Comparison of ENCODE assay signal across 8 cellular contexts in the genomic region with DNA sequence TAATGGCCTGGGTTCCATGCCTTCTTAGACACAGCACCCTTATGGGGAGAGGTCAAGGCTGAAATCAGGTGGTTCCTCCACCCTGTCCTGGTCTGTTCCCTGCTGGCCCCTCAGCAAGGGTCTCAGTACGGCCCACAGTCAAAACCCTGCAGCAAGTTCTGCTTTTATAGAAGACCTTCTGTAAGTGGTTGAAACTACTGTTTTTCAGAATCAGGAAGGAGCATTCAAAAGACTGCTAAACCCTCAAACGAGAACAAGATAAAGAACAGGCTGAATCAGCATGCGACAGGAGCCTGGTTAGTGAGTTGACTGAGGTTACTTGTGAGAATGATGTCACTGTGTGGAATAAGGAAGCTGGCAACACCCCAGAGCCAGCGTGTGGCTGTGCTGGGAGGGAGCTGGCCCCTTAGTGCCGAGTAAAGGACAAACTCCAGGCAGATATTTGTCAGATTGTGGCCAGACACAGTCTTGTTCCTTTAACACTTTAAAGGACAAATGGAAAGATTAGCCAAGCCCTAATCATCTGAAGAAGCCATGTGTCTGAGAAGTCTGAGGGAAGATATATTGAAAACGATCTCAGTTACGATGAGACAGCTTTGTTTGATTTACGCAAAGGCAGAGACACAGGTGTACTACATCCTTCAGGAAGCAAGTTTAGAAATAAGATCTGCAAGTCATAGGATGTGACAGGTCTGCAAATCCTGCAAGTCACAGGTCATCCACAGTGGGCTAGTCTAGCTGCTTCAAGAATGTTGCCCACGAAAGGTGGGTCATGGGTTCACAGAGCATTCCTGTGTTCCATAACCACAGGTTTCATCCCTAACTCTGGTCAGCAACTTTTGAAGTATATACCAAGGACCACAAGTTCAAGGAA. TPM values are rescaled to one million over a fixed set of nuclear protein-coding genes. Genes with fewer than 3 reads are reported as not detected.
A peak's percentile ranks its signal among the peaks of the same experiment; 100 is the strongest.
DNase-seq lines count a peak whose midpoint lies in the region; ATAC-seq and TF ChIP-seq lines count a peak whose summit lies in the region.

No MANE protein-coding gene starts in this region.

- H3K4me1 Mint-ChIP-seq in activated T-helper 2 cell treated with anti-CD3 and anti-CD28 coated beads, Interferon-gamma antibody, Interleukin-2, Interleukin-4, amounts not matched to agents 10 μg/mL and 5 μg/mL and 100 μg/mL, durations not matched to agents 14 hours and 24 hours and 36 hours (ENCODE audit: low read depth) = peaks cover 29% of the 10 kb centered on the region

- TF ChIP-seq CTCF in heart right ventricle (IDR thresholded peaks at IDR 0.05) = no peak
- no peak for TF ChIP-seq CTCF in gastrocnemius medialis (IDR thresholded peaks at IDR 0.05 in 4 of 5, conservative IDR thresholded peaks at IDR 0.05 in 1 of 5)

- H3K4me3 ChIP-seq in GM23248 = no peak overlapping the region
- no peak overlapping the region for H3K4me3 ChIP-seq in heart right ventricle
- peak overlapping the region in 1 of 4 donors; percentile 21 for H3K4me3 ChIP-seq in gastrocnemius medialis

- peak; percentile 75 to 94 (median 90) for ATAC-seq in heart right ventricle
- peak; percentile 76 for ATAC-seq in gastrocnemius medialis
- ATAC-seq in HG02763 (IDR thresholded peaks at IDR 0.05; ENCODE audit: unreplicated experiment) = no peak

- H4K20me1 ChIP-seq in GM23248 (ENCODE audit: insufficient read depth) = no peaks in the 10 kb centered on the region

- H3K9me2 ChIP-seq in GM23248 (ENCODE audit: insufficient read depth) = no peaks in the 10 kb centered on the region

- H3K27me3 ChIP-seq in GM23248 (replicated peaks; ENCODE audit: insufficient read depth) (no peaks in the 10 kb centered on the region), heart right ventricle (no peaks in the 10 kb centered on the region), gastrocnemius medialis (no peaks in the 10 kb centered on the region)

- peak overlapping the region; percentile 2 for H3K4me3 Mint-ChIP-seq in activated T-helper 2 cell treated with anti-CD3 and anti-CD28 coated beads, Interferon-gamma antibody, Interleukin-2, Interleukin-4, amounts not matched to agents 10 μg/mL and 5 μg/mL and 100 μg/mL, durations not matched to agents 14 hours and 24 hours and 36 hours (ENCODE audit: low read depth)

- H3K4me2 ChIP-seq in GM23248 (ENCODE audit: unreplicated experiment) = peak overlapping the region; percentile 22

- H3F3A ChIP-seq in GM23248 (ENCODE audit: insufficient read depth) = no peaks in the 10 kb centered on the region

- in situ Hi-C loops in GM23248 (cut with MboI) = no loop called here
- in situ Hi-C loops in gastrocnemius medialis (cut with MboI; ENCODE audit: low sequenced_read_pairs in 4 of 4) = loop anchor here in 1 of 4 donors (10.0 kb wide), 1 partner anchor 52 kb away; a partner anchor contains a TSS

- no peaks in the 10 kb centered on the region for H3K9me3 Mint-ChIP-seq in activated T-helper 2 cell treated with anti-CD3 and anti-CD28 coated beads, Interferon-gamma antibody, Interleukin-2, Interleukin-4, amounts not matched to agents 10 μg/mL and 5 μg/mL and 100 μg/mL, durations not matched to agents 14 hours and 24 hours and 36 hours

- H3K9me3 ChIP-seq in GM23248 (ENCODE audit: low read depth) = no peaks in the 10 kb centered on the region
- no peaks in the 10 kb centered on the region for H3K9me3 ChIP-seq in heart right ventricle
- H3K9me3 ChIP-seq in gastrocnemius medialis = no peaks in the 10 kb centered on the region

- H3K4me1 ChIP-seq in GM23248 (ENCODE audit: insufficient read depth) (peaks cover 7% of the 10 kb centered on the region; the same call in 1 of the 2 replicates), heart right ventricle (peaks cover 0 to 50% (median 17%) of the 10 kb centered on the region in 9 donors), gastrocnemius medialis (peaks cover 49 to 67% of the 10 kb centered on the region in 2 donors)

- no peaks in the 10 kb centered on the region for H3K79me2 ChIP-seq in GM23248 (ENCODE audit: insufficient read depth)

- peaks cover 20% of the 10 kb centered on the region for H3K36me3 Mint-ChIP-seq in activated T-helper 2 cell treated with anti-CD3 and anti-CD28 coated beads, Interferon-gamma antibody, Interleukin-2, Interleukin-4, amounts not matched to agents 10 μg/mL and 5 μg/mL and 100 μg/mL, durations not matched to agents 14 hours and 24 hours and 36 hours (ENCODE audit: low read depth)

- H3K9ac ChIP-seq in GM23248 = no peak overlapping the region; the same call in 1 of the 2 replicates

- H3K27me3 Mint-ChIP-seq in activated T-helper 2 cell treated with anti-CD3 and anti-CD28 coated beads, Interferon-gamma antibody, Interleukin-2, Interleukin-4, amounts not matched to agents 10 μg/mL and 5 μg/mL and 100 μg/mL, durations not matched to agents 14 hours and 24 hours and 36 hours (ENCODE audit: low read depth) = no peaks in the 10 kb centered on the region

- DNase-seq in DMS53 treated with DMSO at 0.1 percent for 48 hours (lab: John Stamatoyannopoulos, UW; ENCODE audit: unreplicated experiment) (peak; percentile 56), GM23248 (peak; percentile 81), NCI-H2107 (lab: John Stamatoyannopoulos, UW) (peak; percentile 76), heart right ventricle (peak; percentile 62 to 78), gastrocnemius medialis (peak; percentile 71 to 90), NCI-H1092 treated with DMSO at 0.1 percent for 48 hours (lab: John Stamatoyannopoulos, UW) (no peak)
- peak; percentile 25 for DNase-seq in activated T-helper 2 cell treated with anti-CD3 and anti-CD28 coated beads, Interferon-gamma antibody, Interleukin-2, Interleukin-4, amounts not matched to agents 10 μg/mL and 5 μg/mL and 100 μg/mL, durations not matched to agents 14 hours and 24 hours and 36 hours (ENCODE audit: low spot score)

- peak overlapping the region; percentile 7 for H2AFZ ChIP-seq in GM23248

- H3K27ac ChIP-seq in GM23248 = no peak overlapping the region
- peak overlapping the region in 6 of 10 donors; percentile 36 to 82 (median 41) for H3K27ac ChIP-seq in heart right ventricle
- peak overlapping the region; percentile 89 to 99 (median 93) for H3K27ac ChIP-seq in gastrocnemius medialis

- peak; percentile 9 to 53 for TF ChIP-seq POLR2A in gastrocnemius medialis (IDR thresholded peaks at IDR 0.05)

- 41 to 48% methylated on average over 9 of the region's 9 CpGs for WGBS in GM23248 (ENCODE audit: low coverage in 1 of 2, low lambda C conversion rate in 2 of 2, missing lambda C conversion rate in 2 of 2), 2 experiments
- 50% methylated on average over 9 of the region's 9 CpGs for WGBS in heart right ventricle, 2 donors

- H3K27ac Mint-ChIP-seq in activated T-helper 2 cell treated with anti-CD3 and anti-CD28 coated beads, Interferon-gamma antibody, Interleukin-2, Interleukin-4, amounts not matched to agents 10 μg/mL and 5 μg/mL and 100 μg/mL, durations not matched to agents 14 hours and 24 hours and 36 hours = peak overlapping the region; percentile 81

- intact Hi-C loops in activated T-helper 2 cell treated with anti-CD3 and anti-CD28 coated beads, Interferon-gamma antibody, Interleukin-2, Interleukin-4, amounts not matched to agents 10 μg/mL and 5 μg/mL and 100 μg/mL, durations not matched to agents 14 hours and 24 hours and 36 hours (cut with micrococcal nuclease) = loop anchor here (1.0 to 2.0 kb wide), 3 partner anchors 21 to 70 kb away; no protein-coding TSS in a partner anchor
- intact Hi-C loops in heart right ventricle (cut with DNase I) (loop anchor here in 1 of 10 donors (10.0 kb wide), 1 partner anchor 52 kb away; a partner anchor contains a TSS), gastrocnemius medialis (cut with DNase I; ENCODE audit: low total_unique reads) (loop anchor here (2.0 to 10.0 kb wide), 3 partner anchors 40 to 1028 kb away; a partner anchor contains a TSS)

- H3K36me3 ChIP-seq in GM23248 (ENCODE audit: low read depth) = no peaks in the 10 kb centered on the region
- no peaks in the 10 kb centered on the region for H3K36me3 ChIP-seq in heart right ventricle
- no peaks in the 10 kb centered on the region for H3K36me3 ChIP-seq in gastrocnemius medialis

RNA-seq across cellular contexts. Expression of a gene that starts 54.0 kb away (rescaled TPM):
- 1.3 and 2.7 TPM in 2 replicates for total RNA-seq in GM23248 (2014; rRNA removed; shearing (Covaris generic))
- polyA plus RNA-seq in GM23248 (2016; fragmentation: Nextera tagmentation; extraction: Ambion mirVana) (1.8 TPM in 2 replicates), heart right ventricle (1 to 10 TPM; 1.7 to 2.2 TPM)
- total RNA-seq in activated T-helper 2 cell treated with anti-CD3 and anti-CD28 coated beads, Interferon-gamma antibody, Interleukin-2, Interleukin-4, amounts not matched to agents 10 μg/mL and 5 μg/mL and 100 μg/mL, durations not matched to agents 14 hours and 24 hours and 36 hours = 41.0 and 41.7 TPM in 2 replicates
- total RNA-seq in heart right ventricle (1 to 10 TPM; 2.0 to 9.0 (median 5.8) TPM), gastrocnemius medialis (10 to 100 TPM; 18.2 to 41.2 (median 26.0) TPM)
